In the genomic region with DNA sequence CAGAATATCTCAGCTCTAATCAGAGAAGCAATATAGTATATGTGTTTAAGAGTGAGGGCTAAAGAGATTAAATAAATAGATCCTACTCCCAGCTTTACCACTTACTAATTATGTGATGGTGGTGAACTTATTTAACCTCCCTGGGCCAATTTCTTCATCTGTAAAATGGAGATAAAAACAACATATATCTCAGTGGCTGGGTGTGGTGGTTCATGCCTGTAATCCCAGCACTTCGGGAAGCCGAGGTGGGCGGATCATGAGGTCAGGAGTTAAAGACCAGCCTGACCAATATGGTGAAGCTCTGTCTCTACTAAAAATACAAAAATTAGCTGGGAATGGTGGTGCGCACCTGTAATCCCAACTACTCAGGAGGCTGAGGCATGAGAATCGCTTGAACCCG, we compare ENCODE assay signal across 22 cellular contexts.
"Had no signal": no experiment of that assay in that cellular context is flagged by ENCODE, and none has a peak within 500 bp of the region (broad histone marks: within the 10 kb centered on the region; RNA-seq: fewer than 3 reads in every experiment).

No MANE protein-coding gene starts in this region.

- H3K27ac ChIP-seq: HL-60, PC-9, Peyer's patch, SJCRH30 had no signal

- H3K36me3 ChIP-seq: MG63, Peyer's patch, SJCRH30 had no signal

- H3K27me3 ChIP-seq: MG63, Peyer's patch, SJCRH30 had no signal

- H3K4me1 ChIP-seq: Peyer's patch, SJCRH30 had no signal

- H3K9me3 ChIP-seq: MG63, Peyer's patch, SJCRH30 had no signal

- DNase-seq: Karpas-422, KG1, MG63, NCI-H1092, NCI-H1105 treated with DMSO at 0.1 percent for 48 hours, NCI-H1417 treated with DMSO at 0.1 percent for 48 hours, NCI-H146, NCI-H1694 treated with DMSO at 0.1 percent for 48 hours, NCI-H1930, NCI-H2081, NCI-H2171, NCI-H226, NCI-H446, NCI-H510A treated with DMSO at 0.1 percent for 48 hours, NCI-H526, PC-9, Peyer's patch, SHP77 treated with DMSO at 0.1 percent for 48 hours, SJCRH30 had no signal

- ATAC-seq: Right ventricle myocardium inferior, SK-N-SH treated with all-trans-retinoic acid at 6 μM for 48 hours had no signal

- H3K4me3 ChIP-seq: MG63, PC-9, Peyer's patch, SJCRH30 had no signal
